Comparison of ENCODE assay signal across 8 cellular contexts in the genomic region with DNA sequence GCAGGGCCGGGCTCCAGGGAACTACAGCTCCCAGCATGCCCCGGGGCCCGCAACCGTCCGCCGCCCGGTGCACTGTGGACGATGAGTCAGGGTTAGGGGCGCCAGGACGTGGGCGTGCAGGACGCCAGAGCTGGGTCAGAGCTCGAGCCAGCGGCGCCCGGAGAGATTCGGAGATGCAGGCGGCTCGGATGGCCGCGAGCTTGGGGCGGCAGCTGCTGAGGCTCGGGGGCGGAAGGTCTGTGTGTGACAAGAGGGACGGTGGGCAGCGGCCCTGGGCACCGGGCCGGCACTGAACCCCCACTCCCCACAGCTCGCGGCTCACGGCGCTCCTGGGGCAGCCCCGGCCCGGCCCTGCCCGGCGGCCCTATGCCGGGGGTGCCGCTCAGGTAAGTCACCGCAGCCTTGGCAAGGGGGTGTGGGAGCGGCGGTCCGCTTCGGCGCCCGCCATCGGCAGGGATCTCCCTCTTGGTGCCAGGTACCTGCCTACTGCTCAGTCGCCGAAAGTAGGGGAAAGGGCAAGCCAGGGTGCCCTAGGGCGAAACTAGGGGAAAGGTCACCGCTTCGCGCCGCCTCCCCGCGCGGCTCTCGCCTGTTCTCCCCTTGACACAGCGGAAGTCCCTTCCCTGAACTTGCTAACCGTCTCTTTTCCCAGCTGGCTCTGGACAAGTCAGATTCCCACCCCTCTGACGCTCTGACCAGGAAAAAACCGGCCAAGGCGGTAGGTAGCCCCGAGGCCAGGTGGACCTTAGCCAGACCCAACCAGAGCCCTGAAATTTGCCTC. TPM values are rescaled to one million over a fixed set of nuclear protein-coding genes. Genes with fewer than 3 reads are reported as not detected.
A peak's percentile ranks its signal among the peaks of the same experiment; 100 is the strongest.
DNase-seq lines count a peak whose midpoint lies in the region; ATAC-seq and TF ChIP-seq lines count a peak whose summit lies in the region.

A gene (plus strand): TSS at position 127 of the 781 bp plus-strand sequence. CDS start 47 bp downstream, at position 174.
A gene (minus strand): TSS at position 25 of the 781 bp plus-strand sequence.

- no peak within 1 kb of the TSS for H2BK20ac ChIP-seq in H9 (ENCODE audit: low read depth, low read length, poor library complexity, severe bottlenecking)

- H4K20me1 ChIP-seq in H9 (ENCODE audit: control insufficient read depth, insufficient read depth, insufficient read length), result no peaks in the 10 kb centered on the region
- H4K20me1 ChIP-seq in mammary epithelial cell (ENCODE audit: insufficient read depth, low read length), result peaks cover 3% of the 10 kb centered on the region

- H3K27ac ChIP-seq in H9 (ENCODE audit: insufficient read length, low read depth, low read length) (no peak within 1 kb of the TSS), WERI-Rb-1 (peak within 1 kb of the TSS; percentile 94), mammary epithelial cell (ENCODE audit: insufficient read depth, low read depth, low read length) (peak within 1 kb of the TSS; percentile 84), skin epidermis (peak within 1 kb of the TSS; percentile 79 to 99 (median 95))

- no peak within 1 kb of the TSS for H2AK5ac ChIP-seq in H9 (ENCODE audit: insufficient read length, low read length)

- H3K4ac ChIP-seq in H9 (ENCODE audit: low read depth, low read length), result no peak within 1 kb of the TSS

- H3K9ac ChIP-seq in H9 (ENCODE audit: extremely low read depth, insufficient read length, low read length) (peak within 1 kb of the TSS; percentile 52), mammary epithelial cell (ENCODE audit: insufficient read depth, low read length) (peak within 1 kb of the TSS; percentile 86)

- in situ Hi-C loops in mammary epithelial cell (cut with MboI; ENCODE audit: low sequenced_read_pairs in 2 of 2), result no loop called here

- H4K91ac ChIP-seq in H9 (ENCODE audit: insufficient read length, low read depth, low read length), result no peak within 1 kb of the TSS

- H3K4me2 ChIP-seq in H9 (ENCODE audit: insufficient read depth, insufficient read length, low read length) (peak within 1 kb of the TSS; percentile 84), mammary epithelial cell (ENCODE audit: insufficient read depth, low read depth, low read length) (peak within 1 kb of the TSS; percentile 66)

- peaks cover 51 to 52% of the 10 kb centered on the region in 2 experiments for H3K4me1 Mint-ChIP-seq in H9

- H3K23me2 ChIP-seq in H9 (ENCODE audit: insufficient read length, low read depth, low read length, poor library complexity, severe bottlenecking), result peaks cover 21% of the 10 kb centered on the region

- WGBS in H9 (ENCODE audit: extremely low coverage, insufficient read length, low lambda C conversion rate), result no CpG with 5 or more reads among the region's 63 CpGs
- WGBS in mammary epithelial cell (ENCODE audit: low coverage, missing lambda C conversion rate), result 2% methylated on average over 47 of the region's 63 CpGs

- CTCF ChIA-PET in mammary epithelial cell (lab: Charles Lee; ENCODE audit: low non-redundant PET), result interaction anchor here (0.7 to 1.1 kb wide), 2 partner anchors 76 to 487 kb away, joined by 5 to 6 read pairs; no protein-coding TSS in a partner anchor

- peaks cover 1% of the 10 kb centered on the region; the same call in 1 of the 2 replicates for H3K27me3 Mint-ChIP-seq in H9 (ENCODE audit: low read depth)

- H3K36me3 Mint-ChIP-seq in H9 (ENCODE audit: insufficient read depth in 1 of 3, low read depth in 3 of 3), result peaks cover 15 to 46% (median 38%) of the 10 kb centered on the region in 3 experiments; a peak in 6 of 7 replicates

- dilution Hi-C loops in mammary epithelial cell (cut with HindIII; ENCODE audit: low sequenced_read_pairs), result no loop called here

- peak within 1 kb of the TSS; percentile 57 to 98 (median 66); a peak in 6 of 7 replicates for H3K27ac Mint-ChIP-seq in H9

- DNase-seq in ELF-1 (ENCODE audit: low read depth, low spot score) (peak; percentile 95), H9 (peak; percentile 90), NCI-H128 (lab: John Stamatoyannopoulos, UW; ENCODE audit: unreplicated experiment) (peak; percentile 17), WERI-Rb-1 (peak; percentile 90), mammary epithelial cell (peak; percentile 96), iPS-NIHi11 (ENCODE audit: low spot score) (peak; percentile 88)

- H3K4me3 ChIP-seq in WERI-Rb-1 (ENCODE audit: low read depth, low read length) (peak within 1 kb of the TSS; percentile 75), mammary epithelial cell (replicated peaks in 1 of 3; ENCODE audit: insufficient read depth in 1 of 3, low read depth in 2 of 3, low read length in 3 of 3) (peak within 1 kb of the TSS; percentile 60 to 84 (median 64)), skin epidermis (peak within 1 kb of the TSS; percentile 47 to 95 (median 79))

- TF ChIP-seq CTCF in H9 (conservative IDR thresholded peaks at IDR 0.05), result no peak
- TF ChIP-seq CTCF in WERI-Rb-1 (IDR thresholded peaks at IDR 0.05; ENCODE audit: low read depth, low read length), result no peak
- TF ChIP-seq CTCF in mammary epithelial cell (conservative IDR thresholded peaks at IDR 0.05 in 1 of 2, IDR thresholded peaks at IDR 0.05 in 1 of 2; ENCODE audit: extremely low read depth in 1 of 2, insufficient read depth in 1 of 2, low read depth in 1 of 2, low read length in 2 of 2), result no peak

- intact Hi-C loops in mammary epithelial cell (cut with micrococcal nuclease), result loop anchor here (1.0 to 2.0 kb wide), 5 partner anchors 14 to 76 kb away; a partner anchor contains a TSS

- H3K27me3 ChIP-seq in H9 (ENCODE audit: insufficient read depth, low read length) (no peaks in the 10 kb centered on the region), WERI-Rb-1 (ENCODE audit: insufficient read depth, low read depth, severe bottlenecking) (no peaks in the 10 kb centered on the region), mammary epithelial cell (ENCODE audit: insufficient read depth, low read length) (no peaks in the 10 kb centered on the region)

- H2AFZ ChIP-seq in H9 (ENCODE audit: low read length) (no peak within 1 kb of the TSS), mammary epithelial cell (ENCODE audit: low read depth, low read length) (peak within 1 kb of the TSS; percentile 23)

- no peaks in the 10 kb centered on the region; the same call in 1 of the 2 replicates for H3K4me1 ChIP-seq in H9 (ENCODE audit: insufficient read depth, low read length)
- peaks cover 22% of the 10 kb centered on the region for H3K4me1 ChIP-seq in mammary epithelial cell (ENCODE audit: insufficient read depth, low read length)

- no peak within 1 kb of the TSS for H3T11ph ChIP-seq in H9 (ENCODE audit: low read length)

- no peak within 1 kb of the TSS for H4K8ac ChIP-seq in H9 (replicated peaks; ENCODE audit: insufficient read length, low read depth, low read length)

- no peak within 1 kb of the TSS for H2BK5ac ChIP-seq in H9 (ENCODE audit: insufficient read length, low read length)

- H3K18ac ChIP-seq in H9 (ENCODE audit: insufficient read length, low read depth, low read length), result peak within 1 kb of the TSS; percentile 27

- H2BK120ac ChIP-seq in H9 (ENCODE audit: low read depth, low read length, poor library complexity, severe bottlenecking), result no peak within 1 kb of the TSS

- ATAC-seq in GM21367 (IDR thresholded peaks at IDR 0.05; ENCODE audit: unreplicated experiment), result no peak

- H2BK12ac ChIP-seq in H9 (ENCODE audit: insufficient read length, low read depth, low read length), result no peak within 1 kb of the TSS

- H4K5ac ChIP-seq in H9 (ENCODE audit: insufficient read length, low read depth, low read length), result no peak within 1 kb of the TSS

- H3K79me2 ChIP-seq in H9 (ENCODE audit: insufficient read depth, low read length), result no peaks in the 10 kb centered on the region
- H3K79me2 ChIP-seq in mammary epithelial cell (ENCODE audit: insufficient read depth, low read length), result peaks cover 23% of the 10 kb centered on the region

- peak within 1 kb of the TSS; percentile 46; the same call in 1 of the 2 replicates for H3K14ac ChIP-seq in H9 (ENCODE audit: insufficient read depth, low read length)

- no peak within 1 kb of the TSS for H2BK15ac ChIP-seq in H9 (ENCODE audit: low read depth, low read length)

- no peaks in the 10 kb centered on the region for H3K79me1 ChIP-seq in H9 (ENCODE audit: insufficient read depth, low read depth, low read length, poor library complexity, severe bottlenecking)

- H3K56ac ChIP-seq in H9 (ENCODE audit: insufficient read length, low read depth, low read length), result no peak within 1 kb of the TSS

- H3K4me3 Mint-ChIP-seq in H9, result peak within 1 kb of the TSS; percentile 95 to 97

- H3K36me3 ChIP-seq in WERI-Rb-1, result peaks cover 44% of the 10 kb centered on the region
- H3K36me3 ChIP-seq in mammary epithelial cell (ENCODE audit: insufficient read depth, low read length), result peaks cover 21% of the 10 kb centered on the region

- H3K23ac ChIP-seq in H9 (ENCODE audit: insufficient read length, low read depth, low read length), result no peak within 1 kb of the TSS

- H3K9me3 ChIP-seq in H9 (ENCODE audit: control insufficient read depth, low read depth, low read length) (no peaks in the 10 kb centered on the region), WERI-Rb-1 (ENCODE audit: severe bottlenecking) (no peaks in the 10 kb centered on the region), mammary epithelial cell (replicated peaks; ENCODE audit: insufficient read depth, low read length) (no peaks in the 10 kb centered on the region)

- TSS peak; percentile 66 for BruUV-seq in mammary epithelial cell (replicated peaks; lab: Mats Ljungman, UMichigan)

- H3K9me3 Mint-ChIP-seq in H9, result no peaks in the 10 kb centered on the region; a peak in 1 of 5 replicates

RNA-seq across cellular contexts. Expression of the first gene that starts in this region (rescaled TPM):
- total RNA-seq in H9 (2021), result 272 and 283 TPM in 2 replicates
- 100 to 1,000 TPM; 385 to 448 TPM for total RNA-seq in mammary epithelial cell
- 297 TPM for polyA plus RNA-seq in mammary epithelial cell
- polyA minus RNA-seq in mammary epithelial cell, result 321 TPM

RNA-seq across cellular contexts. Expression of the second gene that starts in this region (rescaled TPM):
- total RNA-seq in H9 (2021), result 38.2 and 38.3 TPM in 2 replicates
- total RNA-seq in mammary epithelial cell, result 10 to 100 TPM in 1 of 2 donors, 1 to 10 TPM in 1; 1.5 to 10.8 TPM
- 3.5 TPM for polyA plus RNA-seq in mammary epithelial cell
- 6.7 TPM for polyA minus RNA-seq in mammary epithelial cell

Comparison
In these comparisons a context has a peak if more than half of its experiments do, and no peak if none do; other contexts are left out.
1. DNase-seq: peak in every context shown above with its lines; median percentile 96 in mammary epithelial cell; 95 in ELF-1; 90 in H9; 90 in WERI-Rb-1; 88 in iPS-NIHi11; 17 in NCI-H128.